ENCODE assay signal across 1 cellular context in the genomic region with DNA sequence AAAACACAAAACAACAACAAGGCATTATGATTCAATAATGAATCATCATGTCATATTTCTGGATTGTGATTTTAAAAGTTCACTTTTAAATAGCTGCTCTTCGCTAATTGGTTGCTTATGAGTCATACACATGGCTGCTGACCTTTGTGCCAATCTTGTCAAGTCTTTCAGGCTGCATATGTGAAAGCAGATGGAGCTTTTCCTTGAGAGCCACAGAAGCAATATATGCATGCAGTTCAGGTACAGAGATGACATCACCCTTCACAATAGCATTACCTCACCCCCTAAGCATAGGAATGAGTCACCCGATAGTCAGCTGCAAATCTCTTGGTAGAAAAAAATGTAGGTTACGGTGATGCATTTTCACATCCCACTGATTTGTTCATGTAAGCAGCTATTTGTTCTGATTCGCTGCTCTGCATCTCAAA.
TF ChIP-seq lines count a peak whose summit lies in the region.

No MANE protein-coding gene starts in this region.

TF ChIP-seq in A549, 52 proteins besides CTCF, POLR2A, EP300 and RAD21 (continued from another document):
- TF ChIP-seq, protein P1, sequence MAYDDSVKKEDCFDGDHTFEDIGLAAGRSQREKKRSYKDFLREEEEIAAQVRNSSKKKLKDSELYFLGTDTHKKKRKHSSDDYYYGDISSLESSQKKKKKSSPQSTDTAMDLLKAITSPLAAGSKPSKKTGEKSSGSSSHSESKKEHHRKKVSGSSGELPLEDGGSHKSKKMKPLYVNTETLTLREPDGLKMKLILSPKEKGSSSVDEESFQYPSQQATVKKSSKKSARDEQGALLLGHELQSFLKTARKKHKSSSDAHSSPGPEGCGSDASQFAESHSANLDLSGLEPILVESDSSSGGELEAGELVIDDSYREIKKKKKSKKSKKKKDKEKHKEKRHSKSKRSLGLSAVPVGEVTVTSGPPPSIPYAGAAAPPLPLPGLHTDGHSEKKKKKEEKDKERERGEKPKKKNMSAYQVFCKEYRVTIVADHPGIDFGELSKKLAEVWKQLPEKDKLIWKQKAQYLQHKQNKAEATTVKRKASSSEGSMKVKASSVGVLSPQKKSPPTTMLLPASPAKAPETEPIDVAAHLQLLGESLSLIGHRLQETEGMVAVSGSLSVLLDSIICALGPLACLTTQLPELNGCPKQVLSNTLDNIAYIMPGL (CRISPR knock-in tag; IDR thresholded peaks at IDR 0.05; ENCODE audit: borderline replicate concordance) = no peak
- TF ChIP-seq RARB (CRISPR knock-in tag; IDR thresholded peaks at IDR 0.05) (no peak), EHMT2 (IDR thresholded peaks at IDR 0.05; ENCODE audit: low read depth) (no peak), MAFK (IDR thresholded peaks at IDR 0.05; ENCODE audit: partially characterized antibody) (peak; percentile 9), TP53 (CRISPR knock-in tag; IDR thresholded peaks at IDR 0.05) (no peak), POLR2AphosphoS2 (conservative IDR thresholded peaks at IDR 0.05; ENCODE audit: low read length) (no peak), JUN (IDR thresholded peaks at IDR 0.05) (peak; percentile 42 to 64; a peak in 3 of 5 replicates), HOXB5 (CRISPR knock-in tag; IDR thresholded peaks at IDR 0.05) (no peak), GATA3 (IDR thresholded peaks at IDR 0.05; ENCODE audit: borderline replicate concordance) (no peak; the same call in 1 of the 2 replicates), RNF2 (IDR thresholded peaks at IDR 0.05; ENCODE audit: borderline replicate concordance, low read depth) (no peak), BHLHE40 (IDR thresholded peaks at IDR 0.05; ENCODE audit: low read depth, low read length) (no peak), ESRRA (IDR thresholded peaks at IDR 0.05; ENCODE audit: borderline replicate concordance, low read length) (no peak), EHF (CRISPR knock-in tag; IDR thresholded peaks at IDR 0.05) (no peak)
- TF ChIP-seq, protein P2, sequence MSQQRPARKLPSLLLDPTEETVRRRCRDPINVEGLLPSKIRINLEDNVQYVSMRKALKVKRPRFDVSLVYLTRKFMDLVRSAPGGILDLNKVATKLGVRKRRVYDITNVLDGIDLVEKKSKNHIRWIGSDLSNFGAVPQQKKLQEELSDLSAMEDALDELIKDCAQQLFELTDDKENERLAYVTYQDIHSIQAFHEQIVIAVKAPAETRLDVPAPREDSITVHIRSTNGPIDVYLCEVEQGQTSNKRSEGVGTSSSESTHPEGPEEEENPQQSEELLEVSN (IDR thresholded peaks at IDR 0.05; ENCODE audit: borderline replicate concordance, low read depth) = no peak
- TF ChIP-seq, protein P3, sequence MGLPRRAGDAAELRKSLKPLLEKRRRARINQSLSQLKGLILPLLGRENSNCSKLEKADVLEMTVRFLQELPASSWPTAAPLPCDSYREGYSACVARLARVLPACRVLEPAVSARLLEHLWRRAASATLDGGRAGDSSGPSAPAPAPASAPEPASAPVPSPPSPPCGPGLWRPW (IDR thresholded peaks at IDR 0.05) = no peak
